26 cellular contexts compared by ENCODE assay signal in the genomic region with DNA sequence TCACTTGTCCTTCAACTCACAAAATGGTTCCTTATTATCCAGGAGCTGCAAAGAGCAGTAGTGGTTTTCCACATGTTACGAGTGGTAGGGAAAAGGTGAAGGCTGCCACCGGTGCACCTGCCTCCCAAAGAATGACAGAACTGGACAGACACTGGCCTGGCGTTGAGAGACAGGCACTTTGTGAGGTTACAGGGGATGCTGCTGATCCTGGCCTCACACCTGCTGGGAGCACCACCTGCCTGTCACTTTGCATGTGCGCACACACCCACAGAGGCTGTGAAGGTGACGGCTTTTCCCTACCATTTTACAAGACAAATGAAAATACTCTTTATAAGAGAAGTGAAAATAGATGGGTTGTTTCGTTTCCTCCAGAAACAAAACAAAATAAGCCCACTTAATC.
DNase-seq lines count a peak whose midpoint lies in the region; ATAC-seq, FAIRE-seq and TF ChIP-seq lines count a peak whose summit lies in the region.
"Had no signal": no experiment of that assay in that cellular context is flagged by ENCODE, and none has a peak within 500 bp of the region (broad histone marks: within the 10 kb centered on the region; RNA-seq: fewer than 3 reads in every experiment).

No MANE protein-coding gene starts in this region.

- H3K4me3 ChIP-seq in MM.1S (ENCODE audit: low read length) (no peak overlapping the region), H1 (ENCODE audit: extremely low read depth in 1 of 4, insufficient read depth in 2 of 4, low read depth in 3 of 4, low read length in 4 of 4) (no peak overlapping the region)
- H3K4me3 ChIP-seq: A549, left lung had no signal

- H3K9ac ChIP-seq in MM.1S (ENCODE audit: low read length) (no peak overlapping the region), H1 (replicated peaks in 1 of 4; ENCODE audit: extremely low read depth in 1 of 4, low read depth in 3 of 4, low read length in 3 of 4) (no peak overlapping the region)
- H3K9ac ChIP-seq: SK-N-SH had no signal

- no peak overlapping the region for H3K4ac ChIP-seq in H1 (replicated peaks; ENCODE audit: insufficient read length, low read depth, low read length)

- H2AFZ ChIP-seq in MM.1S (ENCODE audit: low read length) = no peak overlapping the region
- no peak overlapping the region for H2AFZ ChIP-seq in H1 (ENCODE audit: low read length)

- peaks cover 16% of the 10 kb centered on the region; the same call in 1 of the 2 replicates for H3K4me1 ChIP-seq in MM.1S (ENCODE audit: low read length)
- peaks cover 0 to 5% (median 0%) of the 10 kb centered on the region in 4 experiments; a peak in 1 of 7 replicates for H3K4me1 ChIP-seq in H1 (replicated peaks in 1 of 4; ENCODE audit: control insufficient read depth in 3 of 4, insufficient read depth in 4 of 4, low read length in 3 of 4)
- H3K4me1 ChIP-seq: A549, left lung had no signal

- no peak for TF ChIP-seq EP300 in H1 (IDR thresholded peaks at IDR 0.05; ENCODE audit: borderline replicate concordance in 1 of 2, low read depth in 2 of 2, low read length in 2 of 2)

- no peak overlapping the region for H3K14ac ChIP-seq in H1 (ENCODE audit: insufficient read length)

- H3K9me3 Mint-ChIP-seq in activated CD8-positive, alpha-beta T cell treated with anti-CD3 and anti-CD28 coated beads, Interleukin-2, amount 10 ng/mL, durations not matched to agents 7 days and 5 days (ENCODE audit: insufficient read depth) = no peaks in the 10 kb centered on the region
- H3K9me3 Mint-ChIP-seq in activated CD8-positive, alpha-beta T cell treated with anti-CD3 and anti-CD28 coated beads for 36 hours = no peaks in the 10 kb centered on the region
- H3K9me3 Mint-ChIP-seq in stimulated activated memory B cell treated with anti-CD40 and anti-IgM and Interleukin-4, amounts not matched to agents 10 μg/mL and 1 μg/mL and 100 μg/mL, for 72 hours = no peaks in the 10 kb centered on the region
- H3K9me3 Mint-ChIP-seq: activated T-cell treated with anti-CD3 and anti-CD28 coated beads, Interleukin-2, amount 50 U/mL, for 72 hours; CD8-positive, alpha-beta T cell; naive thymus-derived CD8-positive, alpha-beta T cell had no signal

- H3K27me3 ChIP-seq in MM.1S (replicated peaks; ENCODE audit: insufficient read depth, low read length) (no peaks in the 10 kb centered on the region), H1 (replicated peaks in 1 of 4; ENCODE audit: control insufficient read depth in 3 of 4, extremely low read depth in 1 of 4, insufficient read depth in 3 of 4, low read length in 3 of 4) (no peaks in the 10 kb centered on the region; a peak in 2 of 7 replicates)

- no peak overlapping the region for H3K56ac ChIP-seq in H1 (replicated peaks; ENCODE audit: insufficient read length, low read depth, low read length)

- TF ChIP-seq CTCF in activated CD8-positive, alpha-beta T cell treated with anti-CD3 and anti-CD28 coated beads for 36 hours (IDR thresholded peaks at IDR 0.05) = no peak
- TF ChIP-seq CTCF in MM.1S (IDR thresholded peaks at IDR 0.05; ENCODE audit: low read length) (no peak), H1 (IDR thresholded peaks at IDR 0.05; ENCODE audit: control extremely low read depth in 1 of 3, insufficient read depth in 1 of 3, low read depth in 1 of 3, low read length in 3 of 3) (no peak)

- H3K79me1 ChIP-seq in H1 (ENCODE audit: low read depth, low read length) = no peaks in the 10 kb centered on the region

- no peaks in the 10 kb centered on the region for H3K23me2 ChIP-seq in H1 (ENCODE audit: low read depth, low read length)

- H4K20me1 ChIP-seq in MM.1S (ENCODE audit: insufficient read depth, low read length) (no peaks in the 10 kb centered on the region), H1 (replicated peaks in 1 of 2; ENCODE audit: control insufficient read depth in 1 of 2, insufficient read depth in 2 of 2, low read length in 2 of 2) (no peaks in the 10 kb centered on the region)

- 0 out of 2 replicates have a peak, but pooled peaks cover 3% of the 10 kb centered on the region for H3F3A ChIP-seq in MM.1S (ENCODE audit: insufficient read depth, low read length)

- H3K4me1 Mint-ChIP-seq in activated CD8-positive, alpha-beta T cell treated with anti-CD3 and anti-CD28 coated beads, Interleukin-2, amount 10 ng/mL, durations not matched to agents 7 days and 5 days (ENCODE audit: low read depth) = peaks cover 31% of the 10 kb centered on the region
- H3K4me1 Mint-ChIP-seq in activated CD8-positive, alpha-beta T cell treated with anti-CD3 and anti-CD28 coated beads for 36 hours (ENCODE audit: low read depth) = peaks cover 13% of the 10 kb centered on the region
- H3K4me1 Mint-ChIP-seq in stimulated activated memory B cell treated with anti-CD40 and anti-IgM and Interleukin-4, amounts not matched to agents 10 μg/mL and 1 μg/mL and 100 μg/mL, for 72 hours = peaks cover 28% of the 10 kb centered on the region
- H3K4me1 Mint-ChIP-seq: mesothelial cell of epicardium had no signal

- no peaks in the 10 kb centered on the region for H3K36me3 Mint-ChIP-seq in activated CD8-positive, alpha-beta T cell treated with anti-CD3 and anti-CD28 coated beads, Interleukin-2, amount 10 ng/mL, durations not matched to agents 7 days and 5 days (ENCODE audit: low read depth)
- H3K36me3 Mint-ChIP-seq in activated CD8-positive, alpha-beta T cell treated with anti-CD3 and anti-CD28 coated beads for 36 hours (ENCODE audit: low read depth) = no peaks in the 10 kb centered on the region
- H3K36me3 Mint-ChIP-seq in stimulated activated memory B cell treated with anti-CD40 and anti-IgM and Interleukin-4, amounts not matched to agents 10 μg/mL and 1 μg/mL and 100 μg/mL, for 72 hours = no peaks in the 10 kb centered on the region
- H3K36me3 Mint-ChIP-seq: activated CD8-positive, alpha-beta memory T cell treated with anti-CD3 and anti-CD28 coated beads, Interleukin-2, amount 10 ng/mL, durations not matched to agents 7 days and 5 days; CD8-positive, alpha-beta T cell; mesothelial cell of epicardium; naive thymus-derived CD8-positive, alpha-beta T cell had no signal

- H3K36me3 ChIP-seq in MM.1S (replicated peaks; ENCODE audit: insufficient read depth, low read length) = no peaks in the 10 kb centered on the region
- H3K36me3 ChIP-seq in H1 (ENCODE audit: control insufficient read depth in 2 of 4, insufficient read depth in 4 of 4, low read length in 3 of 4) = no peaks in the 10 kb centered on the region
- H3K36me3 ChIP-seq: left lung had no signal

- TF ChIP-seq POLR2A in H1 (IDR thresholded peaks at IDR 0.05; ENCODE audit: control extremely low read depth in 1 of 2, low read depth in 2 of 2, low read length in 2 of 2) = no peak

- WGBS in H1 (ENCODE audit: extremely low coverage in 1 of 2, insufficient coverage in 1 of 2, insufficient read length in 1 of 2, insufficient replicate concordance in 2 of 2, low coverage in 1 of 2, low lambda C conversion rate in 2 of 2, missing lambda C conversion rate in 1 of 2), 2 experiments = 92% methylated on average over 6 of the region's 6 CpGs; no CpG with 5 or more reads in 1 of the 2 experiments

- ATAC-seq in activated CD8-positive, alpha-beta T cell treated with anti-CD3 and anti-CD28 coated beads, Interleukin-2, amount 10 ng/mL, durations not matched to agents 7 days and 5 days = no peak
- no peak for ATAC-seq in activated CD8-positive, alpha-beta T cell treated with anti-CD3 and anti-CD28 coated beads for 36 hours
- peak; percentile 55 for ATAC-seq in stimulated activated memory B cell treated with anti-CD40 and anti-IgM and Interleukin-4, amounts not matched to agents 10 μg/mL and 1 μg/mL and 100 μg/mL, for 72 hours
- ATAC-seq in HG02763 (IDR thresholded peaks at IDR 0.05; ENCODE audit: unreplicated experiment) = no peak
- ATAC-seq: A549; activated CD8-positive, alpha-beta memory T cell treated with anti-CD3 and anti-CD28 coated beads, Interleukin-2, amount 10 ng/mL, durations not matched to agents 7 days and 5 days; activated T-cell treated with anti-CD3 and anti-CD28 coated beads, Interleukin-2, amount 50 U/mL, for 72 hours; CD8-positive, alpha-beta T cell; left lung; naive thymus-derived CD8-positive, alpha-beta T cell had no signal

- no peak overlapping the region for H2AK5ac ChIP-seq in H1 (ENCODE audit: low read depth, low read length)

- H4K5ac ChIP-seq in H1 (ENCODE audit: insufficient read length, low read depth, low read length) = no peak overlapping the region

- no peak overlapping the region for H2BK12ac ChIP-seq in H1 (ENCODE audit: low read depth, low read length)

- H3K79me2 ChIP-seq in MM.1S (ENCODE audit: low read length) = no peaks in the 10 kb centered on the region
- H3K79me2 ChIP-seq in H1 (ENCODE audit: control insufficient read depth in 1 of 2, insufficient read depth in 2 of 2, low read length in 2 of 2) = no peaks in the 10 kb centered on the region

- H3K27me3 Mint-ChIP-seq in activated CD8-positive, alpha-beta T cell treated with anti-CD3 and anti-CD28 coated beads, Interleukin-2, amount 10 ng/mL, durations not matched to agents 7 days and 5 days (ENCODE audit: low read depth) = peaks cover 37% of the 10 kb centered on the region
- peaks cover 14% of the 10 kb centered on the region for H3K27me3 Mint-ChIP-seq in activated CD8-positive, alpha-beta T cell treated with anti-CD3 and anti-CD28 coated beads for 36 hours
- H3K27me3 Mint-ChIP-seq in stimulated activated memory B cell treated with anti-CD40 and anti-IgM and Interleukin-4, amounts not matched to agents 10 μg/mL and 1 μg/mL and 100 μg/mL, for 72 hours = peaks cover 12% of the 10 kb centered on the region

- no peak overlapping the region for H3K27ac Mint-ChIP-seq in activated CD8-positive, alpha-beta T cell treated with anti-CD3 and anti-CD28 coated beads, Interleukin-2, amount 10 ng/mL, durations not matched to agents 7 days and 5 days
- no peak overlapping the region for H3K27ac Mint-ChIP-seq in activated CD8-positive, alpha-beta T cell treated with anti-CD3 and anti-CD28 coated beads for 36 hours
- no peak overlapping the region for H3K27ac Mint-ChIP-seq in stimulated activated memory B cell treated with anti-CD40 and anti-IgM and Interleukin-4, amounts not matched to agents 10 μg/mL and 1 μg/mL and 100 μg/mL, for 72 hours
- H3K27ac Mint-ChIP-seq: activated CD8-positive, alpha-beta memory T cell treated with anti-CD3 and anti-CD28 coated beads, Interleukin-2, amount 10 ng/mL, durations not matched to agents 7 days and 5 days; activated T-cell treated with anti-CD3 and anti-CD28 coated beads, Interleukin-2, amount 50 U/mL, for 72 hours; CD8-positive, alpha-beta T cell; mesothelial cell of epicardium had no signal

- H3K27ac ChIP-seq in MM.1S (ENCODE audit: low read length) (peak overlapping the region; percentile 35; the same call in 1 of the 2 replicates), H1 (ENCODE audit: low read depth, low read length) (no peak overlapping the region)
- H3K27ac ChIP-seq: A549, HL-60, left lung had no signal

- no peak overlapping the region for H2BK5ac ChIP-seq in H1 (ENCODE audit: low read depth, low read length)

- H2BK120ac ChIP-seq in H1 (replicated peaks; ENCODE audit: low read depth, low read length) = no peak overlapping the region

- no peak overlapping the region for H3K4me2 ChIP-seq in MM.1S (ENCODE audit: low read depth, low read length)
- H3K4me2 ChIP-seq in H1 (ENCODE audit: insufficient read depth in 1 of 2, low read depth in 2 of 2, low read length in 2 of 2) = no peak overlapping the region
- H3K4me2 ChIP-seq: A549, SK-N-SH had no signal

- H2BK15ac ChIP-seq in H1 (ENCODE audit: low read length) = no peak overlapping the region

- CTCF ChIA-PET in activated CD8-positive, alpha-beta T cell treated with anti-CD3 and anti-CD28 coated beads, Interleukin-2, amount 10 ng/mL, durations not matched to agents 7 days and 5 days (lab: Charles Lee) = no interaction called here
- CTCF ChIA-PET in activated CD8-positive, alpha-beta T cell treated with anti-CD3 and anti-CD28 coated beads for 36 hours (lab: Charles Lee) = no interaction called here
- CTCF ChIA-PET in H1 (lab: Charles Lee; ENCODE audit: partially characterized antibody) = interaction anchor here (1.4 kb wide), 2 partner anchors 10 to 30 kb away, joined by 3 to 4 read pairs; no protein-coding TSS in a partner anchor

- intact Hi-C loops in activated CD8-positive, alpha-beta T cell treated with anti-CD3 and anti-CD28 coated beads for 36 hours (cut with micrococcal nuclease) = no loop called here

- H4K8ac ChIP-seq in H1 (ENCODE audit: extremely low read depth, insufficient read depth, low read length) = no peak overlapping the region

- POLR2A ChIA-PET in activated CD8-positive, alpha-beta T cell treated with anti-CD3 and anti-CD28 coated beads, Interleukin-2, amount 10 ng/mL, durations not matched to agents 7 days and 5 days (lab: Charles Lee) = no interaction called here
- POLR2A ChIA-PET in activated CD8-positive, alpha-beta T cell treated with anti-CD3 and anti-CD28 coated beads for 36 hours (lab: Charles Lee) = no interaction called here
- POLR2A ChIA-PET in H1 (lab: Charles Lee; ENCODE audit: partially characterized antibody) = interaction anchor here (1.6 kb wide), 1 partner anchor 9 kb away, joined by 3 read pairs; no protein-coding TSS in a partner anchor

- no peak for FAIRE-seq in H1 (lab: Jason Lieb, UNC)
- FAIRE-seq: A549 had no signal

- TF ChIP-seq RAD21 in H1 (IDR thresholded peaks at IDR 0.05 in 1 of 2, conservative IDR thresholded peaks at IDR 0.05 in 1 of 2; ENCODE audit: low read depth in 2 of 2, low read length in 2 of 2) = no peak; a peak in 1 of 4 replicates

- no peak overlapping the region for H4K91ac ChIP-seq in H1 (replicated peaks; ENCODE audit: insufficient read length, low read length)

- peak; percentile 4 for DNase-seq in activated CD8-positive, alpha-beta T cell treated with anti-CD3 and anti-CD28 coated beads, Interleukin-2, amount 10 ng/mL, durations not matched to agents 7 days and 5 days
- DNase-seq in activated CD8-positive, alpha-beta T cell treated with anti-CD3 and anti-CD28 coated beads for 36 hours = no peak
- DNase-seq in MM.1S (peak; percentile 17), H1 (ENCODE audit: low read depth in 1 of 2, low spot score in 2 of 2) (peak in 1 of 2 experiments; percentile 35), SW 1271 (lab: John Stamatoyannopoulos, UW) (no peak), RPMI8226 (no peak)
- DNase-seq: activated CD4-positive, alpha-beta T cell treated with anti-CD3 and anti-CD28 coated beads for 4 hours; activated CD8-positive, alpha-beta memory T cell treated with anti-CD3 and anti-CD28 coated beads, Interleukin-2, amount 10 ng/mL, durations not matched to agents 7 days and 5 days; activated naive CD4-positive, alpha-beta T cell treated with Interleukin-2 at 50 U/mL for 16 hours; activated T-cell treated with anti-CD3 and anti-CD28 coated beads, Interleukin-2, amount 50 U/mL, for 72 hours; AML-193; CD8-positive, alpha-beta T cell; DMS 273 treated with DMSO at 0.1 percent for 48 hours; left lung; naive thymus-derived CD8-positive, alpha-beta T cell; NCI-H146; NCI-H524; occipital lobe; SK-N-SH; stimulated activated naive CD4-positive, alpha-beta T cell treated with Interleukin-2 at 50 U/mL for 16 hours; T-helper 2 cell had no signal

- no peak overlapping the region for H2BK20ac ChIP-seq in H1 (ENCODE audit: low read length)

- no peak overlapping the region for H3K18ac ChIP-seq in H1 (ENCODE audit: extremely low read depth, low read length)

- H3K9me3 ChIP-seq in MM.1S (replicated peaks; ENCODE audit: insufficient read depth, low read length) (no peaks in the 10 kb centered on the region), H1 (ENCODE audit: insufficient read depth in 2 of 2, low read depth in 1 of 2, low read length in 1 of 2) (no peaks in the 10 kb centered on the region)
- H3K9me3 ChIP-seq: A549, left lung, SK-N-SH had no signal

- no peak overlapping the region for H3K23ac ChIP-seq in H1 (ENCODE audit: insufficient read length)

- no peak overlapping the region for H3K4me3 Mint-ChIP-seq in activated CD8-positive, alpha-beta T cell treated with anti-CD3 and anti-CD28 coated beads, Interleukin-2, amount 10 ng/mL, durations not matched to agents 7 days and 5 days
- H3K4me3 Mint-ChIP-seq in activated CD8-positive, alpha-beta T cell treated with anti-CD3 and anti-CD28 coated beads for 36 hours = no peak overlapping the region
- H3K4me3 Mint-ChIP-seq in stimulated activated memory B cell treated with anti-CD40 and anti-IgM and Interleukin-4, amounts not matched to agents 10 μg/mL and 1 μg/mL and 100 μg/mL, for 72 hours = no peak overlapping the region
- H3K4me3 Mint-ChIP-seq: activated CD8-positive, alpha-beta memory T cell treated with anti-CD3 and anti-CD28 coated beads, Interleukin-2, amount 10 ng/mL, durations not matched to agents 7 days and 5 days; activated T-cell treated with anti-CD3 and anti-CD28 coated beads, Interleukin-2, amount 50 U/mL, for 72 hours; CD8-positive, alpha-beta T cell; mesothelial cell of epicardium; naive thymus-derived CD8-positive, alpha-beta T cell had no signal

- no peaks in the 10 kb centered on the region for H3K9me2 ChIP-seq in MM.1S (replicated peaks; ENCODE audit: insufficient read depth, low read length)
- H3K9me2 ChIP-seq: SK-N-SH had no signal

Comparison
In these comparisons a context has a peak if more than half of its experiments do, and no peak if none do; other contexts are left out.
1. DNase-seq: peak in activated CD8-positive, alpha-beta T cell treated with anti-CD3 and anti-CD28 coated beads, Interleukin-2, amount 10 ng/mL, durations not matched to agents 7 days and 5 days (single experiment) and MM.1S (single experiment); none in activated CD8-positive, alpha-beta T cell treated with anti-CD3 and anti-CD28 coated beads for 36 hours (single experiment), SW 1271 (0 of 2) and RPMI8226 (single experiment).